Comparison of ENCODE assay signal across 10 cellular contexts in genomic region chr9:94135222-94135621, GRCh38. TPM values are rescaled to one million over a fixed set of nuclear protein-coding genes. Genes with fewer than 3 reads are reported as not detected.
DNase-seq lines count a peak whose midpoint lies in the region; ATAC-seq and TF ChIP-seq lines count a peak whose summit lies in the region.
"Had no signal": no experiment of that assay in that cellular context is flagged by ENCODE, and none has a peak within 500 bp of the region (broad histone marks: within the 10 kb centered on the region; RNA-seq: fewer than 3 reads in every experiment).

No MANE protein-coding gene starts in this region.

- H3K27me3 ChIP-seq in BJ (ENCODE audit: control insufficient read depth, insufficient read depth, low read length) (no peaks in the 10 kb centered on the region), body of pancreas (no peaks in the 10 kb centered on the region)

- H3K4me3 ChIP-seq in BJ (ENCODE audit: low read depth, low read length) (no peak overlapping the region), body of pancreas (no peak overlapping the region)

- CTCF ChIA-PET in BJ (lab: Yijun Ruan, JAX) = interaction anchor here (1.8 kb wide), 1 partner anchor 79 kb away, joined by 4 read pairs; no protein-coding TSS in a partner anchor

- WGBS in body of pancreas, 2 donors = 42 to 65% methylated on average over 3 of the region's 3 CpGs

- no peak for TF ChIP-seq POLR2A in body of pancreas (IDR thresholded peaks at IDR 0.05)

- ATAC-seq in body of pancreas = peak; percentile 76
- ATAC-seq in left cardiac atrium = peak; percentile 61 to 85
- ATAC-seq in sciatic nerve = peak; percentile 92
- ATAC-seq in HG03571 (IDR thresholded peaks at IDR 0.05; ENCODE audit: unreplicated experiment) = no peak
- no peak for ATAC-seq in GM19467 (IDR thresholded peaks at IDR 0.05; ENCODE audit: unreplicated experiment)
- no peak for ATAC-seq in HG02763 (IDR thresholded peaks at IDR 0.05; ENCODE audit: unreplicated experiment)
- ATAC-seq: natural killer cell had no signal

- H3K4me1 ChIP-seq in body of pancreas = no peaks in the 10 kb centered on the region

- H3K27ac ChIP-seq in body of pancreas = no peak overlapping the region

- no peaks in the 10 kb centered on the region for H3K9me3 ChIP-seq in body of pancreas

- DNase-seq in BJ (ENCODE audit: low read depth) (peak; percentile 54), body of pancreas (peak in 2 of 4 donors; percentile 27 to 30), left cardiac atrium (no peak), sciatic nerve (ENCODE audit: low spot score) (no peak), hippocampal formation (lab: John Stamatoyannopoulos, UW) (no peak)
- DNase-seq: natural killer cell, NCI-H1417 treated with DMSO at 0.1 percent for 48 hours had no signal

- TF ChIP-seq CTCF in BJ (IDR thresholded peaks at IDR 0.05; ENCODE audit: insufficient read depth, low read depth, low read length) = no peak
- peak in 1 of 7 experiments; percentile 5 for TF ChIP-seq CTCF in body of pancreas (IDR thresholded peaks at IDR 0.05)

- intact Hi-C loops in body of pancreas (cut with DNase I) = loop anchor here (10.0 kb wide), 1 partner anchor 60 kb away; no protein-coding TSS in a partner anchor
- intact Hi-C loops in left cardiac atrium (cut with DNase I) = loop anchor here in 1 of 2 donors (5.0 kb wide), 1 partner anchor 37 kb away; no protein-coding TSS in a partner anchor
- intact Hi-C loops in sciatic nerve (cut with DNase I) = no loop called here

- H3K36me3 ChIP-seq in BJ (ENCODE audit: control insufficient read depth, insufficient read depth, low read length) = no peaks in the 10 kb centered on the region
- no peaks in the 10 kb centered on the region for H3K36me3 ChIP-seq in body of pancreas (replicated peaks in 1 of 2; ENCODE audit: insufficient read depth in 1 of 2, low read depth in 2 of 2)

- POLR2A ChIA-PET in BJ (lab: Charles Lee) = no interaction called here

RNA-seq across cellular contexts. Expression of gene PTPDC1, which starts 51.0 kb away (rescaled TPM):
- polyA plus RNA-seq in BJ (2011; rRNA removed) = 4.8 and 6.4 TPM in 2 replicates
- 5.2 and 6.1 TPM in 2 replicates for polyA minus RNA-seq in BJ (2011; rRNA and poly(A)+ RNA removed)
- total RNA-seq in body of pancreas (10 to 100 TPM; 11.7 to 12.2 TPM), left cardiac atrium (10 to 100 TPM in 1 of 2 donors, 1 to 10 TPM in 1; 9.2 to 15.6 TPM), sciatic nerve (50.2 TPM)

Comparison
In these comparisons a context has a peak if more than half of its experiments do, and no peak if none do; other contexts are left out.
1. ATAC-seq: peak in body of pancreas (single experiment), left cardiac atrium (2 of 2) and sciatic nerve (single experiment); none in HG03571 (single experiment), GM19467 (single experiment) and HG02763 (single experiment).